In genomic region chr9:131330814-131331600, GRCh38 we compare ENCODE assay signal across 1 cellular context.
TF ChIP-seq lines count a peak whose summit lies in the region.

No MANE protein-coding gene starts in this region.

TF ChIP-seq in HepG2, 621 proteins besides CTCF, POLR2A, EP300 and RAD21:
- no peak for TF ChIP-seq ZNF83 (CRISPR knock-in tag; IDR thresholded peaks at IDR 0.05; ENCODE audit: borderline replicate concordance)
- no peak for TF ChIP-seq GABPA (IDR thresholded peaks at IDR 0.05; ENCODE audit: low read depth, low read length)
- TF ChIP-seq GABPA (CRISPR knock-in tag; IDR thresholded peaks at IDR 0.05; ENCODE audit: low read depth) = peak; percentile 37; the same call in 1 of the 2 replicates
- TF ChIP-seq STAT5B (CRISPR knock-in tag; IDR thresholded peaks at IDR 0.05) = no peak
- 0 out of 2 replicates have a peak, but pooled peaks have one; percentile 15 for TF ChIP-seq ZNF687 (CRISPR knock-in tag; IDR thresholded peaks at IDR 0.05)
